ENCODE assay signal across 2 cellular contexts in genomic region chr17:65177901-65178300, GRCh38.
A peak's percentile ranks its signal among the peaks of the same experiment; 100 is the strongest.
TF ChIP-seq lines count a peak whose summit lies in the region.

No MANE protein-coding gene starts in this region.

TF ChIP-seq in endothelial cell of umbilical vein, 7 proteins besides CTCF, POLR2A, EP300 and RAD21:
- peak; percentile 21 for TF ChIP-seq GATA2 (IDR thresholded peaks at IDR 0.05; ENCODE audit: insufficient read depth, insufficient read length, low read depth, low read length)
- no peak for TF ChIP-seq MYC (IDR thresholded peaks at IDR 0.05; ENCODE audit: low read depth, low read length)
- peak; percentile 72 for TF ChIP-seq FOS (IDR thresholded peaks at IDR 0.05; ENCODE audit: borderline replicate concordance, insufficient read depth, low read length)
- TF ChIP-seq POLR2AphosphoS5 (IDR thresholded peaks at IDR 0.05; ENCODE audit: insufficient read depth, low read depth, low read length) = peak; percentile 27
- TF ChIP-seq JUN (IDR thresholded peaks at IDR 0.05; ENCODE audit: borderline replicate concordance, insufficient read depth, insufficient read length, low read depth) = peak; percentile 47
- no peak for TF ChIP-seq EZH2 (IDR thresholded peaks at IDR 0.05; ENCODE audit: borderline replicate concordance, low read depth, low read length, severe bottlenecking)
- TF ChIP-seq MAX (IDR thresholded peaks at IDR 0.05; ENCODE audit: insufficient read depth, insufficient read length) = no peak

TF ChIP-seq in HepG2, 621 proteins besides CTCF, POLR2A, EP300 and RAD21:
- no peak for TF ChIP-seq ZNF724P (CRISPR knock-in tag; IDR thresholded peaks at IDR 0.05; ENCODE audit: borderline replicate concordance)
- TF ChIP-seq SMARCC2 (IDR thresholded peaks at IDR 0.05) = no peak
- TF ChIP-seq RAD51 (IDR thresholded peaks at IDR 0.05; ENCODE audit: borderline replicate concordance) = no peak
- TF ChIP-seq E2F1 (CRISPR knock-in tag; IDR thresholded peaks at IDR 0.05) = no peak
- TF ChIP-seq U2AF1 (optimal IDR thresholded peaks at IDR 0.05; ENCODE audit: low read depth, low read length) = no peak
- TF ChIP-seq HHEX (CRISPR knock-in tag; IDR thresholded peaks at IDR 0.05) = no peak
- TF ChIP-seq GPN1 (CRISPR knock-in tag; IDR thresholded peaks at IDR 0.05; ENCODE audit: borderline replicate concordance) = no peak
- no peak for TF ChIP-seq RFX5 (IDR thresholded peaks at IDR 0.05; ENCODE audit: low read depth, low read length)
- no peak for TF ChIP-seq ZNF879 (CRISPR knock-in tag; IDR thresholded peaks at IDR 0.05)
- no peak for TF ChIP-seq STAT6 (CRISPR knock-in tag; IDR thresholded peaks at IDR 0.05; ENCODE audit: borderline replicate concordance)
